16 cellular contexts compared by ENCODE assay signal in the genomic region with DNA sequence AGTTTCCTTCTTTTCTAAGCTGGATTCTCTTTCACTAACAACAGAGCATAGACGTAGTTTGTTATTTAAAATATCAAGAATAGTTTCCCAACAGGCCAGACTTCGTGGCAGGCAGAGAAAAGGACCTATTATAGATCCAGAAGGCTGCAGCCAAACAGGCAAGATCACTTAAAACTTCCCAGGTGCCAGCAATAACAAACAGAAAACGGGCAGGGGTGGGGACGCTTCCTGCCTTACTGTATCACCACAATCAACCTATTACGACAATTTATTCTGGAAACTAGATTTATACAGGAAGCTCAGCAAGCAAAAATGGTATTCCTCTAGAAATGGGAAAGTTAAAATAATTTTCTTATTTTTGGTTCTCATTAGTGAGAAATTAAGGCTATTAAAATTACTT. TPM values are rescaled to one million over a fixed set of nuclear protein-coding genes. Genes with fewer than 3 reads are reported as not detected.
DNase-seq lines count a peak whose midpoint lies in the region; ATAC-seq and TF ChIP-seq lines count a peak whose summit lies in the region.
"Had no signal": no experiment of that assay in that cellular context is flagged by ENCODE, and none has a peak within 500 bp of the region (broad histone marks: within the 10 kb centered on the region; RNA-seq: fewer than 3 reads in every experiment).

No MANE protein-coding gene starts in this region.

- peak overlapping the region; percentile 60 for H3K4me3 Mint-ChIP-seq in Calu3 (ENCODE audit: low read depth, unreplicated experiment)
- H3K4me3 Mint-ChIP-seq: B cell, neural crest cell had no signal

- intact Hi-C loops in Calu3 (cut with micrococcal nuclease; ENCODE audit: unreplicated experiment) (loop anchor here (5.0 kb wide), 1 partner anchor 130 kb away; the partner anchor contains the start of gene ING2), posterior cingulate gyrus (cut with DNase I) (no loop called here)

- H3K9me3 ChIP-seq in endocrine pancreas (ENCODE audit: control insufficient read depth, low read length), result no peaks in the 10 kb centered on the region
- H3K9me3 ChIP-seq in mucosa of stomach (ENCODE audit: control insufficient read depth, low read length), result no peaks in the 10 kb centered on the region

- H3K27me3 ChIP-seq in endocrine pancreas (ENCODE audit: control insufficient read depth, insufficient read depth, low read length), result no peaks in the 10 kb centered on the region
- H3K27me3 ChIP-seq in mucosa of stomach (ENCODE audit: control insufficient read depth, insufficient read depth, low read length), result no peaks in the 10 kb centered on the region

- CTCF ChIA-PET in Calu3 (lab: Charles Lee), result interaction anchor here (1.1 kb wide), 1 partner anchor 167 kb away, joined by 4 read pairs; no protein-coding TSS in a partner anchor

- ATAC-seq in GM18519 (IDR thresholded peaks at IDR 0.05; ENCODE audit: low FRiP score, unreplicated experiment), result no peak
- ATAC-seq: SK-N-SH treated with all-trans-retinoic acid at 6 μM for 48 hours had no signal

- no peaks in the 10 kb centered on the region for H3K36me3 ChIP-seq in endocrine pancreas (ENCODE audit: control insufficient read depth, insufficient read depth, low read length)
- H3K36me3 ChIP-seq in mucosa of stomach (ENCODE audit: control insufficient read depth, insufficient read depth, low read length), result no peaks in the 10 kb centered on the region

- H3K9ac ChIP-seq in endocrine pancreas (ENCODE audit: control insufficient read depth, insufficient read depth, low read length), result peak overlapping the region; percentile 62
- H3K9ac ChIP-seq in mucosa of stomach (ENCODE audit: low read length), result peak overlapping the region; percentile 68

- H3K4me3 ChIP-seq in endocrine pancreas (ENCODE audit: control insufficient read depth, insufficient read depth, low read length) (peak overlapping the region; percentile 91), mucosa of stomach (ENCODE audit: low read length) (peak overlapping the region; percentile 26)

- peak; percentile 36 for DNase-seq in Calu3
- peak; percentile 58 for DNase-seq in NCI-H460 (ENCODE audit: extremely low read depth, low read depth)
- DNase-seq in cerebellum (ENCODE audit: low spot score), result no peak
- no peak for DNase-seq in posterior cingulate gyrus
- no peak for DNase-seq in superior temporal gyrus (ENCODE audit: extremely low spot score)
- DNase-seq: effector CD8-positive, alpha-beta T cell; MV-4-11; NCI-H526 treated with DMSO at 0.1 percent for 48 hours; stimulated activated naive CD4-positive, alpha-beta T cell treated with Interleukin-2 at 50 U/mL for 16 hours had no signal

- peaks cover 4% of the 10 kb centered on the region for H3K36me3 Mint-ChIP-seq in Calu3 (ENCODE audit: insufficient read depth, unreplicated experiment)
- H3K36me3 Mint-ChIP-seq: activated naive CD4-positive, alpha-beta T cell treated with anti-CD3 and anti-CD28 coated beads, Interleukin-2, amount 50 U/mL, for 72 hours had no signal

- no peaks in the 10 kb centered on the region for H3K27me3 Mint-ChIP-seq in Calu3 (ENCODE audit: unreplicated experiment)
- H3K27me3 Mint-ChIP-seq: B cell had no signal

- peak overlapping the region; percentile 88 for H3K27ac Mint-ChIP-seq in Calu3 (ENCODE audit: unreplicated experiment)
- H3K27ac Mint-ChIP-seq: activated naive CD4-positive, alpha-beta T cell treated with anti-CD3 and anti-CD28 coated beads, Interleukin-2, amount 50 U/mL, for 72 hours; B cell had no signal

- no peak for TF ChIP-seq CTCF in Calu3 (IDR thresholded peaks at IDR 0.05; ENCODE audit: unreplicated experiment)

- H3K4me1 Mint-ChIP-seq in Calu3 (ENCODE audit: low read depth, unreplicated experiment), result peaks cover 17% of the 10 kb centered on the region
- H3K4me1 Mint-ChIP-seq: B cell had no signal

- no peaks in the 10 kb centered on the region for H3K9me3 Mint-ChIP-seq in Calu3 (ENCODE audit: low read depth, unreplicated experiment)
- H3K9me3 Mint-ChIP-seq: activated naive CD4-positive, alpha-beta T cell treated with anti-CD3 and anti-CD28 coated beads, Interleukin-2, amount 50 U/mL, for 72 hours; neural crest cell had no signal

- no TSS peak for BruUV-seq in Calu3 (replicated peaks; lab: Mats Ljungman, UMichigan)

- H3K4me1 ChIP-seq in endocrine pancreas (ENCODE audit: control insufficient read depth, insufficient read depth, low read length) (peaks cover 7% of the 10 kb centered on the region), mucosa of stomach (ENCODE audit: control insufficient read depth, insufficient read depth, low read length) (no peaks in the 10 kb centered on the region)

RNA-seq across cellular contexts. Expression of gene RWDD4, which starts 22.1 kb away (rescaled TPM):
- total RNA-seq in Calu3 (2022) (13.0 and 15.9 TPM in 2 replicates), cerebellum (18.1 TPM)
- 46.1 and 49.5 TPM in 2 replicates for total RNA-seq in NCI-H460 (2014; rRNA removed; shearing (Covaris generic))
- 47.1 and 49.6 TPM in 2 replicates for polyA plus RNA-seq in NCI-H460 (2014; cell fraction: nucleus; rRNA removed)

RNA-seq across cellular contexts. Expression of gene TRAPPC11, which starts 22.2 kb away (rescaled TPM):
- total RNA-seq in Calu3 (2022), result 20.0 and 21.5 TPM in 2 replicates
- 37.7 and 41.1 TPM in 2 replicates for total RNA-seq in NCI-H460 (2014; rRNA removed; shearing (Covaris generic))
- 31.0 and 34.1 TPM in 2 replicates for polyA plus RNA-seq in NCI-H460 (2014; cell fraction: nucleus; rRNA removed)
- total RNA-seq in cerebellum, result 77.6 TPM

Comparison
In these comparisons a context has a peak if more than half of its experiments do, and no peak if none do; other contexts are left out.
1. DNase-seq: peak in Calu3 (single experiment) and NCI-H460 (single experiment); none in cerebellum (single experiment), posterior cingulate gyrus (0 of 10) and superior temporal gyrus (single experiment).